In genomic region chr2:190098851-190099250, GRCh38 we compare ENCODE assay signal across 24 cellular contexts. TPM values are rescaled to one million over a fixed set of nuclear protein-coding genes. Genes with fewer than 3 reads are reported as not detected.
DNase-seq lines count a peak whose midpoint lies in the region; ATAC-seq, FAIRE-seq and TF ChIP-seq lines count a peak whose summit lies in the region.
"Had no signal": no experiment of that assay in that cellular context is flagged by ENCODE, and none has a peak within 500 bp of the region (broad histone marks: within the 10 kb centered on the region; RNA-seq: fewer than 3 reads in every experiment).

No MANE protein-coding gene starts in this region.

- no peaks in the 10 kb centered on the region for H3K27me3 ChIP-seq in hepatocyte

- no peaks in the 10 kb centered on the region for H3K9me2 ChIP-seq in hepatocyte (replicated peaks; ENCODE audit: insufficient read depth)

- no peak for ATAC-seq in HG03097 (IDR thresholded peaks at IDR 0.05; ENCODE audit: low FRiP score, unreplicated experiment)
- ATAC-seq: HCT116, HepG2 had no signal

- DNase-seq in GM18507 (ENCODE audit: extremely low spot score, insufficient read length, low read depth) (no peak), astrocyte of the cerebellum (ENCODE audit: low read depth) (peak; percentile 29), choroid plexus epithelial cell (ENCODE audit: low read depth) (peak; percentile 12), hepatocyte (ENCODE audit: low spot score) (no peak), activated gamma-delta T cell (lab: John Stamatoyannopoulos, UW) (no peak), substantia nigra (lab: John Stamatoyannopoulos, UW) (no peak)
- DNase-seq: ACHN; AML-193; CD4-positive, alpha-beta T cell; DMS153; DMS79; GDM1; GOT3; H7; HFFc6 had no signal

- no peak overlapping the region for H3K4me2 ChIP-seq in hepatocyte

- H4K20me1 ChIP-seq in hepatocyte (ENCODE audit: insufficient read depth, poor library complexity, severe bottlenecking) = no peaks in the 10 kb centered on the region

- no peak overlapping the region for H2AFZ ChIP-seq in hepatocyte

- no peaks in the 10 kb centered on the region for H3K36me3 ChIP-seq in hepatocyte (replicated peaks; ENCODE audit: insufficient read depth, low read depth)

- H3K4me3 ChIP-seq in astrocyte of the cerebellum (ENCODE audit: low read depth, low read length) (no peak overlapping the region), choroid plexus epithelial cell (ENCODE audit: low read depth, low read length) (no peak overlapping the region), hepatocyte (no peak overlapping the region)

- peak overlapping the region; percentile 61 for H3K27ac ChIP-seq in hepatocyte
- no peak overlapping the region for H3K27ac ChIP-seq in substantia nigra (ENCODE audit: low read depth, low read length, poor library complexity, severe bottlenecking)
- H3K27ac ChIP-seq: C4-2B had no signal

- FAIRE-seq in GM18507 (lab: Jason Lieb, UNC) = peak; percentile 12
- FAIRE-seq: A204.1, GM12892, HepG2 had no signal

- H3K9me3 ChIP-seq in hepatocyte (ENCODE audit: low read depth) = no peaks in the 10 kb centered on the region

- H3K4me1 ChIP-seq in hepatocyte (ENCODE audit: insufficient read depth) = peaks cover 5% of the 10 kb centered on the region

- H3K79me2 ChIP-seq in hepatocyte = no peaks in the 10 kb centered on the region

- in situ Hi-C loops in astrocyte of the cerebellum (cut with HindIII; ENCODE audit: low sequenced_read_pairs) = loop anchor here (25.0 kb wide), 1 partner anchor 413 kb away; no protein-coding TSS in a partner anchor

- TF ChIP-seq CTCF in astrocyte of the cerebellum (IDR thresholded peaks at IDR 0.05; ENCODE audit: low read depth, low read length, missing control alignments) = no peak
- no peak for TF ChIP-seq CTCF in choroid plexus epithelial cell (conservative IDR thresholded peaks at IDR 0.05; ENCODE audit: low read depth, low read length)
- TF ChIP-seq CTCF in hepatocyte (IDR thresholded peaks at IDR 0.05; ENCODE audit: poor library complexity) = no peak

RNA-seq across cellular contexts. Expression of gene MSTN, which starts 36.3 kb away (rescaled TPM):
- 0.04 and 0.17 TPM in 2 replicates for total RNA-seq in hepatocyte
- polyA plus RNA-seq in hepatocyte = 0.23 TPM in 1 of 2 replicates, not detected in the other
- total RNA-seq: CD4-positive, alpha-beta T cell; Daoy; H7; HepG2; HFFc6 had no signal
- polyA plus RNA-seq: BJ, IgD-negative memory B cell had no signal

Comparison
In these comparisons a context has a peak if more than half of its experiments do, and no peak if none do; other contexts are left out.
1. DNase-seq: peak in astrocyte of the cerebellum (single experiment) and choroid plexus epithelial cell (single experiment); none in GM18507 (single experiment), hepatocyte (single experiment), activated gamma-delta T cell (single experiment) and substantia nigra (0 of 49).